ENCODE assay signal across 8 cellular contexts in genomic region chrX:154013614-154014360, GRCh38. TPM values are rescaled to one million over a fixed set of nuclear protein-coding genes. Genes with fewer than 3 reads are reported as not detected.
DNase-seq lines count a peak whose midpoint lies in the region; ATAC-seq, FAIRE-seq and TF ChIP-seq lines count a peak whose summit lies in the region.

No MANE protein-coding gene starts in this region.

- ATAC-seq in A549 (peak; percentile 65 to 84), GM21360 (IDR thresholded peaks at IDR 0.05; ENCODE audit: unreplicated experiment) (no peak), GM18520 (IDR thresholded peaks at IDR 0.05; ENCODE audit: unreplicated experiment) (no peak)

- TF ChIP-seq CTCF in A549 (IDR thresholded peaks at IDR 0.05) (peak; percentile 76), GM12873 (IDR thresholded peaks at IDR 0.05; ENCODE audit: insufficient read depth, low read depth, low read length, missing control alignments) (peak; percentile 94)

- CTCF ChIA-PET in A549 (lab: Yijun Ruan, JAX), result interaction anchor here (0.7 to 3.0 kb wide), 41 partner anchors 8 to 317 kb away, joined by 3 to 22 read pairs (median 6); no protein-coding TSS in a partner anchor

- H3K4me2 ChIP-seq in A549, result no peak overlapping the region

- TF ChIP-seq POLR2A in A549 (IDR thresholded peaks at IDR 0.05; ENCODE audit: low read length), result no peak

- TF ChIP-seq RAD21 in A549 (conservative IDR thresholded peaks at IDR 0.05 in 1 of 2, IDR thresholded peaks at IDR 0.05 in 1 of 2), result peak; percentile 49 to 50; a peak in 3 of 5 replicates

- no peaks in the 10 kb centered on the region for H3K4me1 Mint-ChIP-seq in activated T-helper 1 cell treated with anti-CD3 and anti-CD28 coated beads, Interleukin-12 subunit alpha, Interleukin-12 subunit beta, Interleukin-2, Interleukin-4 antibody, amounts not matched to agents 30 ng/mL and 10 ng/mL and 1 ng/mL, durations not matched to agents 14 hours and 24 hours and 36 hours (ENCODE audit: low read depth)

- H3K4me3 Mint-ChIP-seq in activated T-helper 1 cell treated with anti-CD3 and anti-CD28 coated beads, Interleukin-12 subunit alpha, Interleukin-12 subunit beta, Interleukin-2, Interleukin-4 antibody, amounts not matched to agents 30 ng/mL and 10 ng/mL and 1 ng/mL, durations not matched to agents 14 hours and 24 hours and 36 hours, result no peak overlapping the region

- H3K36me3 Mint-ChIP-seq in activated T-helper 1 cell treated with anti-CD3 and anti-CD28 coated beads, Interleukin-12 subunit alpha, Interleukin-12 subunit beta, Interleukin-2, Interleukin-4 antibody, amounts not matched to agents 30 ng/mL and 10 ng/mL and 1 ng/mL, durations not matched to agents 14 hours and 24 hours and 36 hours (ENCODE audit: low read depth), result peaks cover 10% of the 10 kb centered on the region

- no peaks in the 10 kb centered on the region for H3K27me3 Mint-ChIP-seq in activated T-helper 1 cell treated with anti-CD3 and anti-CD28 coated beads, Interleukin-12 subunit alpha, Interleukin-12 subunit beta, Interleukin-2, Interleukin-4 antibody, amounts not matched to agents 30 ng/mL and 10 ng/mL and 1 ng/mL, durations not matched to agents 14 hours and 24 hours and 36 hours (ENCODE audit: insufficient read depth)

- peaks cover 21% of the 10 kb centered on the region for H3K4me1 ChIP-seq in A549

- no peak overlapping the region for H3K27ac Mint-ChIP-seq in activated T-helper 1 cell treated with anti-CD3 and anti-CD28 coated beads, Interleukin-12 subunit alpha, Interleukin-12 subunit beta, Interleukin-2, Interleukin-4 antibody, amounts not matched to agents 30 ng/mL and 10 ng/mL and 1 ng/mL, durations not matched to agents 14 hours and 24 hours and 36 hours

- 0 out of 6 replicates have a peak overlapping the region, but pooled peaks have one; percentile 16 to 30 for H3K27ac ChIP-seq in A549

- WGBS in A549 (ENCODE audit: missing lambda C conversion rate), result 51% methylated on average over 17 of the region's 20 CpGs

- FAIRE-seq in A549 (lab: Jason Lieb, UNC) (no peak), frontal cortex (lab: Jason Lieb, UNC) (no peak)

- TF ChIP-seq EP300 in A549 (IDR thresholded peaks at IDR 0.05), result no peak

- H3K4me3 ChIP-seq in A549, result no peak overlapping the region

- intact Hi-C loops in activated T-helper 1 cell treated with anti-CD3 and anti-CD28 coated beads, Interleukin-12 subunit alpha, Interleukin-12 subunit beta, Interleukin-2, Interleukin-4 antibody, amounts not matched to agents 30 ng/mL and 10 ng/mL and 1 ng/mL, durations not matched to agents 14 hours and 24 hours and 36 hours (cut with micrococcal nuclease), result loop anchor here (1.0 kb wide), 1 partner anchor 38 kb away; no protein-coding TSS in a partner anchor

- H3K9me3 Mint-ChIP-seq in activated T-helper 1 cell treated with anti-CD3 and anti-CD28 coated beads, Interleukin-12 subunit alpha, Interleukin-12 subunit beta, Interleukin-2, Interleukin-4 antibody, amounts not matched to agents 30 ng/mL and 10 ng/mL and 1 ng/mL, durations not matched to agents 14 hours and 24 hours and 36 hours, result no peaks in the 10 kb centered on the region

- H3K9me3 ChIP-seq in A549, result no peaks in the 10 kb centered on the region

- DNase-seq in A549 (ENCODE audit: low read depth in 1 of 2, low spot score in 1 of 2) (peak; percentile 42 to 64), NCI-H2227 treated with DMSO at 0.1 percent for 48 hours (lab: John Stamatoyannopoulos, UW) (peak; percentile 41), frontal cortex (ENCODE audit: low spot score in 2 of 2) (peak; percentile 61 to 66), retina (peak; percentile 77)
- peak; percentile 36 for DNase-seq in activated T-helper 1 cell treated with anti-CD3 and anti-CD28 coated beads, Interleukin-12 subunit alpha, Interleukin-12 subunit beta, Interleukin-2, Interleukin-4 antibody, amounts not matched to agents 30 ng/mL and 10 ng/mL and 1 ng/mL, durations not matched to agents 14 hours and 24 hours and 36 hours (ENCODE audit: low spot score)

- POLR2A ChIA-PET in A549 (lab: Yijun Ruan, JAX), result interaction anchor here (1.8 kb wide), 1 partner anchor 33 kb away, joined by 6 read pairs; no protein-coding TSS in a partner anchor

TF ChIP-seq in A549, 52 proteins besides CTCF, POLR2A, EP300 and RAD21:
- TF ChIP-seq NPAS2 (CRISPR knock-in tag; IDR thresholded peaks at IDR 0.05; ENCODE audit: borderline replicate concordance) (no peak), PBX3 (IDR thresholded peaks at IDR 0.05) (no peak), EHMT2 (IDR thresholded peaks at IDR 0.05; ENCODE audit: low read depth) (no peak), JUN (IDR thresholded peaks at IDR 0.05) (peak in 1 of 2 experiments; percentile 7; a peak in 1 of 5 replicates), JUNB (IDR thresholded peaks at IDR 0.05) (no peak), SMC3 (IDR thresholded peaks at IDR 0.05) (peak; percentile 61), KDM1A (IDR thresholded peaks at IDR 0.05; ENCODE audit: low read depth) (no peak), SREBF2 (IDR thresholded peaks at IDR 0.05) (no peak), RFX5 (IDR thresholded peaks at IDR 0.05) (no peak), CHD4 (IDR thresholded peaks at IDR 0.05; ENCODE audit: borderline replicate concordance) (no peak)
- TF ChIP-seq, protein P1, sequence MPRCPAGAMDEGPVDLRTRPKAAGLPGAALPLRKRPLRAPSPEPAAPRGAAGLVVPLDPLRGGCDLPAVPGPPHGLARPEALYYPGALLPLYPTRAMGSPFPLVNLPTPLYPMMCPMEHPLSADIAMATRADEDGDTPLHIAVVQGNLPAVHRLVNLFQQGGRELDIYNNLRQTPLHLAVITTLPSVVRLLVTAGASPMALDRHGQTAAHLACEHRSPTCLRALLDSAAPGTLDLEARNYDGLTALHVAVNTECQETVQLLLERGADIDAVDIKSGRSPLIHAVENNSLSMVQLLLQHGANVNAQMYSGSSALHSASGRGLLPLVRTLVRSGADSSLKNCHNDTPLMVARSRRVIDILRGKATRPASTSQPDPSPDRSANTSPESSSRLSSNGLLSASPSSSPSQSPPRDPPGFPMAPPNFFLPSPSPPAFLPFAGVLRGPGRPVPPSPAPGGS (IDR thresholded peaks at IDR 0.05), result no peak

RNA-seq across cellular contexts. Expression of gene IRAK1, which starts 5.9 kb away (rescaled TPM):
- 73.1 and 73.6 TPM in 2 replicates for polyA plus RNA-seq in A549 (2011; rRNA removed)
- 122 and 166 TPM in 2 replicates for polyA plus RNA-seq in A549 (2012; cell fraction: cytosol; rRNA removed)
- polyA plus RNA-seq in A549 (2012; cell fraction: nucleus; rRNA removed), result 138 and 186 TPM in 2 replicates
- 177 to 191 TPM (median 179 TPM) in 3 replicates for polyA plus RNA-seq in A549 (2017; fragmentation: RNase III; extraction: RNeasy Plus Mini Kit Qiagen cat#74134 plus additional on column Dnase treatment)
- polyA minus RNA-seq in A549 (2011; rRNA and poly(A)+ RNA removed), result 139 and 176 TPM in 2 replicates
- total RNA-seq in activated T-helper 1 cell treated with anti-CD3 and anti-CD28 coated beads, Interleukin-12 subunit alpha, Interleukin-12 subunit beta, Interleukin-2, Interleukin-4 antibody, amounts not matched to agents 30 ng/mL and 10 ng/mL and 1 ng/mL, durations not matched to agents 14 hours and 24 hours and 36 hours, result 165 and 172 TPM in 2 replicates
- total RNA-seq in frontal cortex, result 6.9 TPM

RNA-seq across cellular contexts. Expression of gene TMEM187, which starts 41.2 kb away (rescaled TPM):
- 10.6 and 13.2 TPM in 2 replicates for polyA plus RNA-seq in A549 (2011; rRNA removed)
- polyA plus RNA-seq in A549 (2012; cell fraction: cytosol; rRNA removed), result 15.4 and 19.6 TPM in 2 replicates
- 25.8 and 40.4 TPM in 2 replicates for polyA plus RNA-seq in A549 (2012; cell fraction: nucleus; rRNA removed)
- 7.0 to 8.8 TPM (median 7.8 TPM) in 3 replicates for polyA plus RNA-seq in A549 (2017; fragmentation: RNase III; extraction: RNeasy Plus Mini Kit Qiagen cat#74134 plus additional on column Dnase treatment)
- 9.0 and 9.4 TPM in 2 replicates for polyA minus RNA-seq in A549 (2011; rRNA and poly(A)+ RNA removed)
- 3.4 and 4.6 TPM in 2 replicates for total RNA-seq in activated T-helper 1 cell treated with anti-CD3 and anti-CD28 coated beads, Interleukin-12 subunit alpha, Interleukin-12 subunit beta, Interleukin-2, Interleukin-4 antibody, amounts not matched to agents 30 ng/mL and 10 ng/mL and 1 ng/mL, durations not matched to agents 14 hours and 24 hours and 36 hours
- 1.6 TPM for total RNA-seq in frontal cortex

RNA-seq across cellular contexts. Expression of gene HCFC1, which starts 42.2 kb away (rescaled TPM):
- polyA plus RNA-seq in A549 (2011; rRNA removed), result 4.4 and 11.9 TPM in 2 replicates
- polyA plus RNA-seq in A549 (2012; cell fraction: cytosol; rRNA removed), result 17.0 and 25.3 TPM in 2 replicates
- 71.6 and 78.9 TPM in 2 replicates for polyA plus RNA-seq in A549 (2012; cell fraction: nucleus; rRNA removed)
- 31.0 to 33.3 TPM (median 32.9 TPM) in 3 replicates for polyA plus RNA-seq in A549 (2017; fragmentation: RNase III; extraction: RNeasy Plus Mini Kit Qiagen cat#74134 plus additional on column Dnase treatment)
- polyA minus RNA-seq in A549 (2011; rRNA and poly(A)+ RNA removed), result 21.9 and 36.5 TPM in 2 replicates
- 105 and 106 TPM in 2 replicates for total RNA-seq in activated T-helper 1 cell treated with anti-CD3 and anti-CD28 coated beads, Interleukin-12 subunit alpha, Interleukin-12 subunit beta, Interleukin-2, Interleukin-4 antibody, amounts not matched to agents 30 ng/mL and 10 ng/mL and 1 ng/mL, durations not matched to agents 14 hours and 24 hours and 36 hours
- total RNA-seq in frontal cortex, result 9.4 TPM

Comparison
In these comparisons a context has a peak if more than half of its experiments do, and no peak if none do; other contexts are left out.
1. ATAC-seq: peak in A549 (2 of 2); none in GM21360 (single experiment) and GM18520 (single experiment).
2. RNA of gene IRAK1, which starts 5.9 kb away (total RNA-seq): 165 to 172 TPM in activated T-helper 1 cell treated with anti-CD3 and anti-CD28 coated beads, Interleukin-12 subunit alpha, Interleukin-12 subunit beta, Interleukin-2, Interleukin-4 antibody, amounts not matched to agents 30 ng/mL and 10 ng/mL and 1 ng/mL, durations not matched to agents 14 hours and 24 hours and 36 hours; 6.9 TPM in frontal cortex (single experiment); every median in the first group is over 10 times any median in the second.
3. RNA of gene HCFC1, which starts 42.2 kb away (total RNA-seq): 105 to 106 TPM in activated T-helper 1 cell treated with anti-CD3 and anti-CD28 coated beads, Interleukin-12 subunit alpha, Interleukin-12 subunit beta, Interleukin-2, Interleukin-4 antibody, amounts not matched to agents 30 ng/mL and 10 ng/mL and 1 ng/mL, durations not matched to agents 14 hours and 24 hours and 36 hours; 9.4 TPM in frontal cortex (single experiment); every median in the first group is over 10 times any median in the second.
4. Peak in every context shown above with its lines, with median percentiles within 50 percentile points of each other: DNase-seq.